ENCODE assay signal across 21 cellular contexts in genomic region chr20:33676652-33677645, GRCh38. TPM values are rescaled to one million over a fixed set of nuclear protein-coding genes. Genes with fewer than 3 reads are reported as not detected.
DNase-seq lines count a peak whose midpoint lies in the region; ATAC-seq, FAIRE-seq and TF ChIP-seq lines count a peak whose summit lies in the region.
"Had no signal": no experiment of that assay in that cellular context is flagged by ENCODE, and none has a peak within 500 bp of the region (broad histone marks: within the 10 kb centered on the region; RNA-seq: fewer than 3 reads in every experiment).

No MANE protein-coding gene starts in this region.

- H3K9me3 ChIP-seq in kidney (ENCODE audit: control insufficient read depth in 1 of 2, low read length in 2 of 2) (no peaks in the 10 kb centered on the region), stomach smooth muscle (ENCODE audit: control insufficient read depth in 2 of 2, low read length in 2 of 2) (no peaks in the 10 kb centered on the region)
- H3K9me3 ChIP-seq: upper lobe of left lung had no signal

- no peak overlapping the region for H3K4me3 ChIP-seq in kidney (ENCODE audit: low read length in 2 of 2)
- H3K4me3 ChIP-seq in stomach smooth muscle (ENCODE audit: low read length in 2 of 2) = no peak overlapping the region
- H3K4me3 ChIP-seq: PC-9, upper lobe of left lung had no signal

- intact Hi-C loops in kidney (cut with DNase I) = no loop called here

- H3K4me1 Mint-ChIP-seq in T-helper 1 cell treated with Interleukin-12 subunit alpha and Interleukin-12 subunit beta and Interleukin-4 antibody, amounts not matched to agents 30 μg/mL and 1 μg/mL, for 36 hours (ENCODE audit: low read depth) = peaks cover 61% of the 10 kb centered on the region
- peaks cover 45 to 58% (median 55%) of the 10 kb centered on the region in 3 donors for H3K4me1 Mint-ChIP-seq in T-cell

- H3K27me3 ChIP-seq in stomach smooth muscle (ENCODE audit: control insufficient read depth in 1 of 2, insufficient read depth in 2 of 2, low read length in 2 of 2) = no peaks in the 10 kb centered on the region
- H3K27me3 ChIP-seq: foreskin keratinocyte, upper lobe of left lung had no signal

- no peak overlapping the region for H3K9ac ChIP-seq in kidney (ENCODE audit: low read length in 2 of 2)
- no peak overlapping the region for H3K9ac ChIP-seq in stomach smooth muscle (ENCODE audit: low read length in 2 of 2)

- no peaks in the 10 kb centered on the region for H3K9me3 Mint-ChIP-seq in T-helper 1 cell treated with Interleukin-12 subunit alpha and Interleukin-12 subunit beta and Interleukin-4 antibody, amounts not matched to agents 30 μg/mL and 1 μg/mL, for 36 hours
- no peaks in the 10 kb centered on the region for H3K9me3 Mint-ChIP-seq in T-cell
- H3K9me3 Mint-ChIP-seq: activated T-helper 1 cell treated with anti-CD3 and anti-CD28 coated beads, Interleukin-12 subunit alpha, Interleukin-12 subunit beta, Interleukin-2, Interleukin-4 antibody, amounts not matched to agents 30 ng/mL and 10 ng/mL and 1 ng/mL, durations not matched to agents 14 hours and 24 hours and 36 hours had no signal

- no peaks in the 10 kb centered on the region for H3K27me3 Mint-ChIP-seq in T-helper 1 cell treated with Interleukin-12 subunit alpha and Interleukin-12 subunit beta and Interleukin-4 antibody, amounts not matched to agents 30 μg/mL and 1 μg/mL, for 36 hours (ENCODE audit: low read depth)
- no peaks in the 10 kb centered on the region for H3K27me3 Mint-ChIP-seq in T-cell

- H3K36me3 Mint-ChIP-seq in T-helper 1 cell treated with Interleukin-12 subunit alpha and Interleukin-12 subunit beta and Interleukin-4 antibody, amounts not matched to agents 30 μg/mL and 1 μg/mL, for 36 hours (ENCODE audit: low read depth) = peaks cover 31% of the 10 kb centered on the region
- H3K36me3 Mint-ChIP-seq in T-cell = no peaks in the 10 kb centered on the region

- no peak for FAIRE-seq in kidney (lab: Jason Lieb, UNC)
- FAIRE-seq: GM12892, small intestine had no signal

- DNase-seq in T-helper 1 cell (no peak), T-cell (no peak), kidney (peak; percentile 78), GM10248 (ENCODE audit: extremely low spot score) (no peak), HCEC 1CT (no peak)
- no peak for DNase-seq in stimulated activated CD4-positive, alpha-beta T cell treated with anti-CD3 and anti-CD28 coated beads, Interleukin-4, amount 100 ng/mL, for 4 hours
- DNase-seq: activated CD4-positive, alpha-beta T cell treated with anti-CD3 and anti-CD28 coated beads, Interleukin-2, amount 50 U/mL, for 4 hours; DMS 273 treated with DMSO at 0.1 percent for 48 hours; foreskin keratinocyte; GF-D8; NCI-H1048; NCI-H526; small intestine; upper lobe of left lung had no signal

- H3K36me3 ChIP-seq in kidney (ENCODE audit: control insufficient read depth in 1 of 2, insufficient read depth in 2 of 2, low read length in 2 of 2) (no peaks in the 10 kb centered on the region), stomach smooth muscle (ENCODE audit: control insufficient read depth in 2 of 2, insufficient read depth in 2 of 2, low read length in 2 of 2) (no peaks in the 10 kb centered on the region)
- H3K36me3 ChIP-seq: upper lobe of left lung had no signal

- TF ChIP-seq CTCF in kidney (IDR thresholded peaks at IDR 0.05; ENCODE audit: borderline replicate concordance, extremely low read depth, insufficient read depth) = no peak
- no peak for TF ChIP-seq CTCF in GM10248 (IDR thresholded peaks at IDR 0.05; ENCODE audit: control extremely low read depth, extremely low read depth, low read depth, missing control alignments)

- no peak for ATAC-seq in T-cell (replicated peaks in 1 of 4)
- ATAC-seq: foreskin keratinocyte, SK-N-SH treated with all-trans-retinoic acid at 6 μM for 48 hours had no signal

- no peak overlapping the region for H3K4me3 Mint-ChIP-seq in T-helper 1 cell treated with Interleukin-12 subunit alpha and Interleukin-12 subunit beta and Interleukin-4 antibody, amounts not matched to agents 30 μg/mL and 1 μg/mL, for 36 hours
- H3K4me3 Mint-ChIP-seq in T-cell = peak overlapping the region in 1 of 3 donors; percentile 17
- H3K4me3 Mint-ChIP-seq: activated T-helper 1 cell treated with anti-CD3 and anti-CD28 coated beads, Interleukin-12 subunit alpha, Interleukin-12 subunit beta, Interleukin-2, Interleukin-4 antibody, amounts not matched to agents 30 ng/mL and 10 ng/mL and 1 ng/mL, durations not matched to agents 14 hours and 24 hours and 36 hours had no signal

- H3K4me1 ChIP-seq in kidney (ENCODE audit: control insufficient read depth in 1 of 2, insufficient read depth in 1 of 2, low read depth in 1 of 2, low read length in 2 of 2) (peaks cover 0 to 23% of the 10 kb centered on the region in 2 donors), stomach smooth muscle (ENCODE audit: control insufficient read depth, insufficient read depth, low read length) (peaks cover 50% of the 10 kb centered on the region)
- H3K4me1 ChIP-seq: foreskin keratinocyte had no signal

- POLR2A ChIA-PET in T-cell (lab: Charles Lee) = no interaction called here
- POLR2A ChIA-PET in GM10248 (lab: Yijun Ruan, JAX) = interaction anchor here (0.6 kb wide), 1 partner anchor 1496 kb away, joined by 3 read pairs; no protein-coding TSS in a partner anchor

- CTCF ChIA-PET in T-cell (lab: Charles Lee) = no interaction called here
- CTCF ChIA-PET in GM10248 (lab: Yijun Ruan, JAX) = interaction anchor here (1.7 kb wide), 1 partner anchor 8 kb away, joined by 8 read pairs; no protein-coding TSS in a partner anchor

- H3K27ac ChIP-seq in kidney (ENCODE audit: low read depth in 2 of 2, low read length in 2 of 2) = no peak overlapping the region
- peak overlapping the region; percentile 97 for H3K27ac ChIP-seq in stomach smooth muscle (ENCODE audit: low read length)
- H3K27ac ChIP-seq: foreskin keratinocyte, PC-9 had no signal

- H3K27ac Mint-ChIP-seq in T-helper 1 cell treated with Interleukin-12 subunit alpha and Interleukin-12 subunit beta and Interleukin-4 antibody, amounts not matched to agents 30 μg/mL and 1 μg/mL, for 36 hours = peak overlapping the region; percentile 41
- peak overlapping the region; percentile 89 to 93 for H3K27ac Mint-ChIP-seq in T-cell

RNA-seq across cellular contexts. Expression of gene NECAB3, which starts 2.7 kb away (rescaled TPM):
- total RNA-seq in T-cell (10 to 100 TPM in 3 of 5 donors, 1 to 10 TPM in 2; 8.5 to 33.9 (median 28.9) TPM), kidney (19.7 TPM)
- polyA plus RNA-seq in kidney (ENCODE audit: insufficient read depth, low read depth, low replicate concordance) = 35.6 TPM

RNA-seq across cellular contexts. Expression of gene E2F1, which starts 9.2 kb away (rescaled TPM):
- 1 to 10 TPM; 1.8 to 7.4 (median 4.6) TPM for total RNA-seq in T-cell
- 1.5 TPM for total RNA-seq in kidney
- 0.90 TPM for polyA plus RNA-seq in kidney (ENCODE audit: insufficient read depth, low read depth, low replicate concordance)

RNA-seq across cellular contexts. Expression of gene ACTL10, which starts 10.2 kb away (rescaled TPM):
- total RNA-seq in T-cell (1 to 10 TPM; 1.1 to 7.9 (median 6.1) TPM), kidney (3.0 TPM)
- polyA plus RNA-seq in kidney (ENCODE audit: insufficient read depth, low read depth, low replicate concordance) = 1.7 TPM
- total RNA-seq: A172 had no signal

RNA-seq across cellular contexts. Expression of gene C20orf144, which starts 14.8 kb away (rescaled TPM):
- total RNA-seq in T-cell = under 1 TPM in 4 of 5 donors, not detected in 1; 0.16 to 0.26 (median 0.22) TPM
- total RNA-seq in kidney = 0.16 TPM
- not detected for polyA plus RNA-seq in kidney (ENCODE audit: insufficient read depth, low read depth, low replicate concordance)
- total RNA-seq: A172, upper lobe of left lung had no signal
- polyA plus RNA-seq: foreskin keratinocyte had no signal

RNA-seq across cellular contexts. Expression of gene PXMP4, which starts 43.2 kb away (rescaled TPM):
- total RNA-seq in T-cell (10 to 100 TPM in 3 of 5 donors, 1 to 10 TPM in 2; 6.1 to 15.4 (median 13.9) TPM), kidney (11.6 TPM)
- 9.8 TPM for polyA plus RNA-seq in kidney (ENCODE audit: insufficient read depth, low read depth, low replicate concordance)
